ENCODE assay signal across 20 cellular contexts in genomic region chr10:128914681-128915080, GRCh38.
A peak's percentile ranks its signal among the peaks of the same experiment; 100 is the strongest.
DNase-seq lines count a peak whose midpoint lies in the region; ATAC-seq and TF ChIP-seq lines count a peak whose summit lies in the region.
"Had no signal": no experiment of that assay in that cellular context is flagged by ENCODE, and none has a peak within 500 bp of the region (broad histone marks: within the 10 kb centered on the region; RNA-seq: fewer than 3 reads in every experiment).

No MANE protein-coding gene starts in this region.

- 55% methylated on average over 9 of the region's 9 CpGs for WGBS in prostate gland

- DNase-seq in Right ventricle myocardium inferior (ENCODE audit: missing footprints), result no peak
- no peak for DNase-seq in right atrium auricular region (ENCODE audit: low spot score)
- peak in 34 of 42 donors; percentile 11 to 83 (median 44) for DNase-seq in head of caudate nucleus
- peak; percentile 80 for DNase-seq in prostate gland (ENCODE audit: low spot score)
- no peak for DNase-seq in KBM-7
- no peak for DNase-seq in activated CD4-positive, alpha-beta T cell treated with anti-CD3 and anti-CD28 coated beads for 48 hours
- DNase-seq in AG08395 (ENCODE audit: low spot score), result no peak
- DNase-seq: 8988T; CD8-positive, alpha-beta T cell; DMS79; KG1; NCI-H1048; NCI-H146; NCI-H2081; NCI-H748 treated with DMSO at 0.1 percent for 48 hours; RPMI8226 had no signal

- H3K9me3 ChIP-seq in right atrium auricular region, result peaks cover 0 to 4% of the 10 kb centered on the region in 2 donors
- no peaks in the 10 kb centered on the region for H3K9me3 ChIP-seq in prostate gland
- H3K9me3 ChIP-seq: BLaER1, HAP-1 had no signal

- no peak for TF ChIP-seq POLR2A in prostate gland (IDR thresholded peaks at IDR 0.05)

- H3K4me1 ChIP-seq in right atrium auricular region, result peaks cover 0 to 15% of the 10 kb centered on the region in 2 donors
- no peaks in the 10 kb centered on the region for H3K4me1 ChIP-seq in prostate gland (replicated peaks)
- H3K4me1 ChIP-seq: BLaER1, HAP-1, SJSA1 had no signal

- H3K36me3 ChIP-seq in right atrium auricular region (no peaks in the 10 kb centered on the region), prostate gland (no peaks in the 10 kb centered on the region)
- H3K36me3 ChIP-seq: BLaER1, HAP-1, SJSA1 had no signal

- ATAC-seq in Right ventricle myocardium inferior (peak; percentile 86), HG03520 (IDR thresholded peaks at IDR 0.05; ENCODE audit: unreplicated experiment) (no peak)
- ATAC-seq: CD8-positive, alpha-beta T cell had no signal

- in situ Hi-C loops in KBM-7 (cut with MboI; ENCODE audit: low pct_unique_long_range_greater_than_20kb, low sequenced_read_pairs), result no loop called here

- no peak for TF ChIP-seq CTCF in right atrium auricular region (IDR thresholded peaks at IDR 0.05)
- no peak for TF ChIP-seq CTCF in prostate gland (IDR thresholded peaks at IDR 0.05)

- intact Hi-C loops in Right ventricle myocardium inferior (cut with DNase I) (no loop called here), head of caudate nucleus (cut with DNase I) (no loop called here), prostate gland (cut with DNase I) (no loop called here)

- no peak overlapping the region for H3K27ac ChIP-seq in right atrium auricular region
- H3K27ac ChIP-seq in prostate gland, result peak overlapping the region in 1 of 2 donors; percentile 57
- H3K27ac ChIP-seq: BLaER1, SJSA1 had no signal

- H3K27me3 ChIP-seq in right atrium auricular region (no peaks in the 10 kb centered on the region), prostate gland (replicated peaks; ENCODE audit: insufficient read depth) (no peaks in the 10 kb centered on the region)
- H3K27me3 ChIP-seq: BLaER1, SJSA1 had no signal

- H3K4me3 ChIP-seq in right atrium auricular region, result no peak overlapping the region
- H3K4me3 ChIP-seq in prostate gland, result no peak overlapping the region
- H3K4me3 ChIP-seq: BLaER1, HAP-1, SJSA1 had no signal

Comparison
In these comparisons a context has a peak if more than half of its experiments do, and no peak if none do; other contexts are left out.
1. DNase-seq: peak in head of caudate nucleus (34 of 42) and prostate gland (single experiment); none in Right ventricle myocardium inferior (single experiment), right atrium auricular region (single experiment), KBM-7 (single experiment), activated CD4-positive, alpha-beta T cell treated with anti-CD3 and anti-CD28 coated beads for 48 hours (single experiment) and AG08395 (single experiment).